Comparison of ENCODE assay signal across 9 cellular contexts in the genomic region with DNA sequence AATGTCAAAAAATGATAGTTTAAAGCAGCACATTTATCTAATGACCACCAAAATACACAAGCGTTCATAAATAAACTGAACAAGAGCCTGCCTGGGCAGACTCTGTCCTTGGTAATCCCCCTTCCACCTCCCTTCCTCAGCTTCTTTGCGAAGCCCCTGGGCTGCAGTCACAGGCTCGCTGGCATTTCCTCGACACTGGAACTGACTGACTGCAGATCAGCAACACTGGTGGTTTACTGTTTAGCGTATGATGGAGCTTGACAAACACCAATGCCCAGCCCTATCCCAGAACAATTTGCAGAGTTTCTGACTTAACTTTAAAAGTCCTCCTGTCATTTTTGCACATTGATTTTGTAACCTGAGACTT. TPM values are rescaled to one million over a fixed set of nuclear protein-coding genes. Genes with fewer than 3 reads are reported as not detected.
DNase-seq lines count a peak whose midpoint lies in the region; ATAC-seq and TF ChIP-seq lines count a peak whose summit lies in the region.
"Had no signal": no experiment of that assay in that cellular context is flagged by ENCODE, and none has a peak within 500 bp of the region (broad histone marks: within the 10 kb centered on the region; RNA-seq: fewer than 3 reads in every experiment).

No MANE protein-coding gene starts in this region.

- no peak for TF ChIP-seq CTCF in GM13977 (IDR thresholded peaks at IDR 0.05; ENCODE audit: extremely low read depth, insufficient read depth, missing control alignments)

- ATAC-seq in GM19452 (IDR thresholded peaks at IDR 0.05; ENCODE audit: unreplicated experiment), result peak; percentile 52
- ATAC-seq in HG02763 (IDR thresholded peaks at IDR 0.05; ENCODE audit: unreplicated experiment), result peak; percentile 39
- ATAC-seq in HG03457 (IDR thresholded peaks at IDR 0.05; ENCODE audit: unreplicated experiment), result peak; percentile 46
- ATAC-seq in esophagus mucosa, result no peak

- in situ Hi-C loops in GM13977 (cut with MboI; ENCODE audit: low pct_unique_long_range_greater_than_20kb, low sequenced_read_pairs, unreplicated experiment), result no loop called here

- DNase-seq in GM13977 (ENCODE audit: low spot score) (peak; percentile 38), NCI-H510A treated with DMSO at 0.1 percent for 48 hours (lab: John Stamatoyannopoulos, UW) (no peak), SK-N-DZ (ENCODE audit: low spot score) (no peak), iPS-NIHi7 (ENCODE audit: extremely low spot score) (no peak)
- DNase-seq: stimulated activated CD4-positive, alpha-beta T cell treated with anti-CD3 and anti-CD28 coated beads, Interleukin-2, amount 100 ng/mL, for 24 hours had no signal

RNA-seq across cellular contexts. Expression of a gene that starts 55.9 kb away (rescaled TPM):
- polyA plus RNA-seq in SK-N-DZ (2014; cell fraction: cytosol; rRNA removed), result 60.8 and 67.7 TPM in 2 replicates
- polyA plus RNA-seq in SK-N-DZ (2014; cell fraction: nucleus; rRNA removed), result 104 and 106 TPM in 2 replicates
- 6.3 TPM for total RNA-seq in esophagus mucosa
